ENCODE assay signal across 28 cellular contexts in the genomic region with DNA sequence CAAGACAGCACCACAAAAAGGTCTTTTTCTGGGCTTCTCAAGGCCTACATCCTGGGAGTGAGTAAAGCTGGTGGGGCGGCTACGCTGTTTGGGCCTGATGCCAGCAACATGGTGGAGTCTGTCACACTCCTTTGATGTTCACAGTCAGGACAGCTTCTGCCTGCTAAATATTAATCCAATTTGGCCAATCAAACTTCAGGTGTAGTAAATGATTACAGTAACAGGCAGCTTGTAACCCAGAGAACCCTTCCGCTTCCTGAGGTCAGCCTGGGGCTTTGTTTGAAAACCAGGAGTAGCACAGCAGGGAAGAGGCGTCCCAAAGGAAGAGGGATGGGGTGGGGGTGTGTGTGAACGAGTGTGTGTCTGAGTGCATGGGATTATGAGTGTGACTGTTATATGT.
DNase-seq lines count a peak whose midpoint lies in the region; ATAC-seq, FAIRE-seq and TF ChIP-seq lines count a peak whose summit lies in the region.
"Had no signal": no experiment of that assay in that cellular context is flagged by ENCODE, and none has a peak within 500 bp of the region (broad histone marks: within the 10 kb centered on the region; RNA-seq: fewer than 3 reads in every experiment).

No MANE protein-coding gene starts in this region.

- no peak overlapping the region for H3K4me3 Mint-ChIP-seq in activated CD4-positive, alpha-beta T cell treated with anti-CD3 and anti-CD28 coated beads for 36 hours
- H3K4me3 Mint-ChIP-seq: activated naive CD8-positive, alpha-beta T cell treated with anti-CD3 and anti-CD28 coated beads, Interleukin-2, amount 10 ng/mL, durations not matched to agents 7 days and 5 days; central memory CD8-positive, alpha-beta T cell; neural crest cell had no signal

- no peaks in the 10 kb centered on the region for H3K9me3 ChIP-seq in BE2C
- H3K9me3 ChIP-seq in colonic mucosa: no peaks in the 10 kb centered on the region
- H3K9me3 ChIP-seq in HepG2 (ENCODE audit: low read length): no peaks in the 10 kb centered on the region
- no peaks in the 10 kb centered on the region for H3K9me3 ChIP-seq in thyroid gland
- H3K9me3 ChIP-seq: lower lobe of right lung, MG63, sigmoid colon, tibial artery had no signal

- H3K27me3 ChIP-seq in BE2C: no peaks in the 10 kb centered on the region
- H3K27me3 ChIP-seq in colonic mucosa: no peaks in the 10 kb centered on the region
- peaks cover under 1 to 11% of the 10 kb centered on the region in 2 experiments; a peak in 2 of 5 replicates for H3K27me3 ChIP-seq in HepG2 (ENCODE audit: control insufficient read depth in 1 of 2, insufficient read depth in 2 of 2, low read length in 2 of 2)
- H3K27me3 ChIP-seq in thyroid gland: no peaks in the 10 kb centered on the region
- H3K27me3 ChIP-seq: dorsolateral prefrontal cortex, MG63, sigmoid colon, tibial artery had no signal

- in situ Hi-C loops in HepG2 (cut with HindIII; ENCODE audit: extremely low pct_ligation_motif_present, low pct_unique_long_range_greater_than_20kb): no loop called here

- H3K36me3 ChIP-seq in BE2C (no peaks in the 10 kb centered on the region), colonic mucosa (no peaks in the 10 kb centered on the region), HepG2 (replicated peaks in 1 of 2; ENCODE audit: control insufficient read depth in 1 of 2, insufficient read depth in 2 of 2, low read length in 2 of 2) (no peaks in the 10 kb centered on the region), thyroid gland (no peaks in the 10 kb centered on the region)
- H3K36me3 ChIP-seq: lower lobe of right lung, MG63, sigmoid colon, tibial artery had no signal

- DNase-seq in BE2C (peak; percentile 66), colonic mucosa (peak; percentile 39), HepG2 (ENCODE audit: low spot score) (peak; percentile 54), activated gamma-delta T cell treated with Interleukin-2 at 50 U/mL for 16 hours (no peak), thyroid gland (no peak), GOT3 (lab: John Stamatoyannopoulos, UW) (no peak)
- no peak for DNase-seq in activated CD4-positive, alpha-beta T cell treated with anti-CD3 and anti-CD28 coated beads for 36 hours
- DNase-seq: activated CD4-positive, alpha-beta T cell treated with anti-CD3 and anti-CD28 coated beads, Interleukin-2, amount 50 U/mL, for 48 hours; activated CD4-positive, CD25-positive, alpha-beta regulatory T cell; activated CD8-positive, alpha-beta memory T cell treated with anti-CD3 and anti-CD28 coated beads, Interleukin-2, amount 50 U/mL, for 48 hours; activated naive CD8-positive, alpha-beta T cell treated with anti-CD3 and anti-CD28 coated beads, Interleukin-2, amount 10 ng/mL, durations not matched to agents 7 days and 5 days; dorsolateral prefrontal cortex; head of caudate nucleus; KBM-7; lower lobe of right lung; MG63; NCI-H510A treated with DMSO at 0.1 percent for 48 hours; sigmoid colon; stimulated activated CD4-positive, alpha-beta T cell treated with anti-CD3 and anti-CD28 coated beads, Interleukin-15, amount 100 ng/mL, for 24 hours; stimulated activated naive CD8-positive, alpha-beta T cell treated with anti-CD3 and anti-CD28 coated beads, Interleukin-15, Interleukin-2, amounts not matched to agents 100 U/mL and 50 U/mL, for 24 hours; T1000; tibial artery had no signal

- H3K4me1 Mint-ChIP-seq in activated CD4-positive, alpha-beta T cell treated with anti-CD3 and anti-CD28 coated beads for 36 hours: no peaks in the 10 kb centered on the region
- H3K4me1 Mint-ChIP-seq: activated naive CD8-positive, alpha-beta T cell treated with anti-CD3 and anti-CD28 coated beads, Interleukin-2, amount 10 ng/mL, durations not matched to agents 7 days and 5 days; central memory CD8-positive, alpha-beta T cell had no signal

- H4K20me1 ChIP-seq in HepG2 (ENCODE audit: insufficient read depth, low read length): no peaks in the 10 kb centered on the region

- H3K4me1 ChIP-seq in BE2C (peaks cover 58% of the 10 kb centered on the region), colonic mucosa (no peaks in the 10 kb centered on the region), HepG2 (ENCODE audit: insufficient read depth, low read length) (peaks cover 14% of the 10 kb centered on the region), thyroid gland (no peaks in the 10 kb centered on the region)
- H3K4me1 ChIP-seq: tibial artery had no signal

- TF ChIP-seq POLR2A in HepG2 (IDR thresholded peaks at IDR 0.05; ENCODE audit: insufficient read depth in 1 of 2, low read depth in 2 of 2, low read length in 2 of 2) (no peak), thyroid gland (IDR thresholded peaks at IDR 0.05) (no peak)

- no peaks in the 10 kb centered on the region for H3K79me2 ChIP-seq in HepG2 (ENCODE audit: insufficient read depth, low read length)

- H3K27me3 Mint-ChIP-seq in activated CD4-positive, alpha-beta T cell treated with anti-CD3 and anti-CD28 coated beads for 36 hours: no peaks in the 10 kb centered on the region
- H3K27me3 Mint-ChIP-seq: activated naive CD8-positive, alpha-beta T cell treated with anti-CD3 and anti-CD28 coated beads, Interleukin-2, amount 10 ng/mL, durations not matched to agents 7 days and 5 days had no signal

- H3K36me3 Mint-ChIP-seq in activated CD4-positive, alpha-beta T cell treated with anti-CD3 and anti-CD28 coated beads for 36 hours (ENCODE audit: low read depth): no peaks in the 10 kb centered on the region
- H3K36me3 Mint-ChIP-seq: activated naive CD8-positive, alpha-beta T cell treated with anti-CD3 and anti-CD28 coated beads, Interleukin-2, amount 10 ng/mL, durations not matched to agents 7 days and 5 days had no signal

- H3K27ac Mint-ChIP-seq in activated CD4-positive, alpha-beta T cell treated with anti-CD3 and anti-CD28 coated beads for 36 hours: no peak overlapping the region
- H3K27ac Mint-ChIP-seq: activated naive CD8-positive, alpha-beta T cell treated with anti-CD3 and anti-CD28 coated beads, Interleukin-2, amount 10 ng/mL, durations not matched to agents 7 days and 5 days had no signal

- no peak overlapping the region for H2AFZ ChIP-seq in HepG2 (ENCODE audit: low read length)

- TF ChIP-seq CTCF in BE2C (IDR thresholded peaks at IDR 0.05; ENCODE audit: low read depth, low read length) (no peak), colonic mucosa (IDR thresholded peaks at IDR 0.05) (no peak), HepG2 (CRISPR knock-in tag; IDR thresholded peaks at IDR 0.05) (no peak), thyroid gland (IDR thresholded peaks at IDR 0.05) (no peak)

- WGBS in HepG2 (ENCODE audit: low lambda C conversion rate): 11% methylated on average over 5 of the region's 5 CpGs
- 83 to 85% methylated on average over 5 of the region's 5 CpGs for WGBS in thyroid gland, 2 donors

- no peaks in the 10 kb centered on the region for H3K9me3 Mint-ChIP-seq in activated CD4-positive, alpha-beta T cell treated with anti-CD3 and anti-CD28 coated beads for 36 hours (ENCODE audit: low read depth)
- H3K9me3 Mint-ChIP-seq: activated naive CD8-positive, alpha-beta T cell treated with anti-CD3 and anti-CD28 coated beads, Interleukin-2, amount 10 ng/mL, durations not matched to agents 7 days and 5 days; central memory CD8-positive, alpha-beta T cell; neural crest cell had no signal

- TF ChIP-seq EP300 in HepG2 (IDR thresholded peaks at IDR 0.05; ENCODE audit: low read depth in 2 of 2, low read length in 2 of 2): no peak
- TF ChIP-seq EP300 in HepG2 (CRISPR knock-in tag; IDR thresholded peaks at IDR 0.05; ENCODE audit: borderline replicate concordance): no peak

- peak; percentile 63 for ATAC-seq in HG02678 (IDR thresholded peaks at IDR 0.05; ENCODE audit: unreplicated experiment)
- ATAC-seq in HepG2: peak; percentile 83
- ATAC-seq in activated CD4-positive, alpha-beta T cell treated with anti-CD3 and anti-CD28 coated beads for 36 hours: no peak
- ATAC-seq: HCT116; lower lobe of right lung; stimulated activated naive CD8-positive, alpha-beta T cell treated with anti-CD3 and anti-CD28 coated beads, Interleukin-15, Interleukin-2, amounts not matched to agents 100 U/mL and 50 U/mL, for 24 hours had no signal

- TF ChIP-seq RAD21 in HepG2 (CRISPR knock-in tag; IDR thresholded peaks at IDR 0.05): no peak

- intact Hi-C loops in colonic mucosa (cut with DNase I): no loop called here
- intact Hi-C loops in HepG2 (cut with micrococcal nuclease; ENCODE audit: unreplicated experiment): no loop called here
- intact Hi-C loops in thyroid gland (cut with DNase I): no loop called here
- intact Hi-C loops in activated CD4-positive, alpha-beta T cell treated with anti-CD3 and anti-CD28 coated beads for 36 hours (cut with DNase I, micrococcal nuclease): no loop called here

- POLR2A ChIA-PET in HepG2 (lab: Yijun Ruan, JAX): no interaction called here
- POLR2A ChIA-PET in activated CD4-positive, alpha-beta T cell treated with anti-CD3 and anti-CD28 coated beads for 36 hours (lab: Charles Lee): no interaction called here

- CTCF ChIA-PET in HepG2 (lab: Yijun Ruan, JAX; ENCODE audit: low intra/inter-chr PET ratio, low total read pairs): no interaction called here
- CTCF ChIA-PET in activated CD4-positive, alpha-beta T cell treated with anti-CD3 and anti-CD28 coated beads for 36 hours (lab: Charles Lee): no interaction called here

- BruUV-seq in HepG2 (replicated peaks; lab: Mats Ljungman, UMichigan): no TSS peak

- H3K4me2 ChIP-seq in HepG2 (ENCODE audit: low read depth, low read length): peak overlapping the region; percentile 27; the same call in 1 of the 2 replicates

- H3K9ac ChIP-seq in colonic mucosa (ENCODE audit: low read depth in 2 of 2, low read length in 2 of 2) (no peak overlapping the region), HepG2 (ENCODE audit: insufficient read depth, low read depth, low read length) (no peak overlapping the region)

- H3K4me3 ChIP-seq in BE2C (ENCODE audit: low read depth, low read length) (no peak overlapping the region), colonic mucosa (no peak overlapping the region), HepG2 (replicated peaks in 1 of 3; ENCODE audit: insufficient read depth in 1 of 3, low read depth in 2 of 3, low read length in 3 of 3) (no peak overlapping the region), thyroid gland (replicated peaks in 1 of 3) (no peak overlapping the region)
- H3K4me3 ChIP-seq: dorsolateral prefrontal cortex, lower lobe of right lung, MG63, sigmoid colon, tibial artery had no signal

- H3K27ac ChIP-seq in colonic mucosa: no peak overlapping the region
- H3K27ac ChIP-seq in HepG2 (ENCODE audit: extremely low read length, insufficient read depth, low read length): no peak overlapping the region
- H3K27ac ChIP-seq in thyroid gland: no peak overlapping the region
- H3K27ac ChIP-seq: dorsolateral prefrontal cortex, lower lobe of right lung, sigmoid colon, tibial artery had no signal

- FAIRE-seq in HepG2 (lab: Jason Lieb, UNC): no peak
- FAIRE-seq: astrocyte, GM19239 had no signal

TF ChIP-seq in HepG2, 621 proteins besides CTCF, POLR2A, EP300 and RAD21 (continues in another document):
- TF ChIP-seq ZNF83 (CRISPR knock-in tag; IDR thresholded peaks at IDR 0.05; ENCODE audit: borderline replicate concordance) (no peak), SRSF1 (optimal IDR thresholded peaks at IDR 0.05; ENCODE audit: low read depth, low read length) (no peak), GABPB1 (CRISPR knock-in tag; IDR thresholded peaks at IDR 0.05) (peak; percentile 36; the same call in 1 of the 2 replicates), ZNF234 (CRISPR knock-in tag; conservative IDR thresholded peaks at IDR 0.05) (no peak)

Comparison
In these comparisons a context has a peak if more than half of its experiments do, and no peak if none do; other contexts are left out.
1. DNase-seq: peak in BE2C (single experiment), colonic mucosa (single experiment) and HepG2 (single experiment); none in activated gamma-delta T cell treated with Interleukin-2 at 50 U/mL for 16 hours (single experiment), thyroid gland (0 of 2), activated CD4-positive, alpha-beta T cell treated with anti-CD3 and anti-CD28 coated beads for 36 hours (single experiment) and GOT3 (single experiment).